Comparison of ENCODE assay signal across 1 cellular context in genomic region chr1:226310637-226311195, GRCh38.
TF ChIP-seq lines count a peak whose summit lies in the region.

No MANE protein-coding gene starts in this region.

TF ChIP-seq in K562, 482 proteins besides CTCF, POLR2A, EP300 and RAD21:
- 0 out of 4 replicates have a peak, but pooled peaks of 1 of the 2 experiments have one; percentile 7 for TF ChIP-seq ARNT (IDR thresholded peaks at IDR 0.05)
- no peak for TF ChIP-seq ZNF696 (CRISPR knock-in tag; conservative IDR thresholded peaks at IDR 0.05)
- TF ChIP-seq ZZZ3 (IDR thresholded peaks at IDR 0.05), result no peak
- no peak for TF ChIP-seq ZNF79 (CRISPR knock-in tag; IDR thresholded peaks at IDR 0.05; ENCODE audit: low read depth)
- no peak for TF ChIP-seq POU5F1 (IDR thresholded peaks at IDR 0.05; ENCODE audit: borderline replicate concordance, low read depth, low read length, partially characterized antibody)
- TF ChIP-seq SRSF7 (optimal IDR thresholded peaks at IDR 0.05; ENCODE audit: low read depth, low read length), result no peak
- TF ChIP-seq TSHZ1 (CRISPR knock-in tag; IDR thresholded peaks at IDR 0.05), result 0 out of 2 replicates have a peak, but pooled peaks have one; percentile 15
TF ChIP-seq in K562: peak in this region for 2.
